Comparison of ENCODE assay signal across 1 cellular context in genomic region chr1:86472165-86472564, GRCh38.
TF ChIP-seq lines count a peak whose summit lies in the region.

No MANE protein-coding gene starts in this region.

TF ChIP-seq in IMR-90, 13 proteins besides CTCF, POLR2A, EP300 and RAD21:
- TF ChIP-seq USF2 (IDR thresholded peaks at IDR 0.05; ENCODE audit: low read depth, low read length) (no peak), CHD1 (IDR thresholded peaks at IDR 0.05; ENCODE audit: low read depth, low read length) (no peak), BHLHE40 (IDR thresholded peaks at IDR 0.05; ENCODE audit: low read depth, low read length) (no peak), NFE2L2 (IDR thresholded peaks at IDR 0.05; ENCODE audit: low read depth, low read length) (no peak), MXI1 (IDR thresholded peaks at IDR 0.05; ENCODE audit: borderline replicate concordance, low read depth, low read length) (no peak), CEBPB (IDR thresholded peaks at IDR 0.05; ENCODE audit: low read depth, low read length) (no peak), MAFK (IDR thresholded peaks at IDR 0.05; ENCODE audit: low read depth, low read length) (no peak), MAZ (IDR thresholded peaks at IDR 0.05; ENCODE audit: borderline replicate concordance, low read depth, low read length) (no peak), RFX5 (IDR thresholded peaks at IDR 0.05; ENCODE audit: low read depth, low read length) (no peak), ELK1 (IDR thresholded peaks at IDR 0.05; ENCODE audit: borderline replicate concordance, low read depth, low read length) (no peak), FOS (IDR thresholded peaks at IDR 0.05; ENCODE audit: low read depth, low read length) (no peak), SMC3 (IDR thresholded peaks at IDR 0.05; ENCODE audit: low read depth, low read length) (no peak), RCOR1 (IDR thresholded peaks at IDR 0.05; ENCODE audit: insufficient replicate concordance, low read length) (no peak)
